ENCODE assay signal across 2 cellular contexts in the genomic region with DNA sequence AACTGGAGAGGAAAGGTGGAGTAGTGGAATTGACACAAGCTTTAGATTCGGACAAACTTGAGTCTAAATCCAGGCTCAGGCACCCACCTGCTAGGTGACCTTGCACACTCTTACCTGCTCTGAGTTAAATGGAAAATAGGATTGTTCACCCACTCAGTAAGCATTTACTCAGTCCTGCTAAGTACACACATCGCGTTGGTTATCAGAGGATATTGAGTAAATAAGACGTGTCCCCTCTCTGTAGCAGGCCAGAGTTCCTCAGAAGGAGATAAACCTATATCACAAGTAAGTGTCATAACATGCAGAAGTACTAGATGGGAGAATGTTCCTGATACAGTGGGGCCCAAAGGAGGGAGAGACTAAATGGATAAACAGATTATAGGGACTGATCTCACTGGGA.
TF ChIP-seq lines count a peak whose summit lies in the region.

No MANE protein-coding gene starts in this region.

TF ChIP-seq in SK-N-SH, 30 proteins besides CTCF, POLR2A, EP300 and RAD21 (continued from another document):
- TF ChIP-seq, protein P1, sequence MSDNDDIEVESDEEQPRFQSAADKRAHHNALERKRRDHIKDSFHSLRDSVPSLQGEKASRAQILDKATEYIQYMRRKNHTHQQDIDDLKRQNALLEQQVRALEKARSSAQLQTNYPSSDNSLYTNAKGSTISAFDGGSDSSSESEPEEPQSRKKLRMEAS (IDR thresholded peaks at IDR 0.05; ENCODE audit: low read depth) = no peak
- TF ChIP-seq CHD2 (IDR thresholded peaks at IDR 0.05; ENCODE audit: low read length, partially characterized antibody) (no peak), SIN3A (IDR thresholded peaks at IDR 0.05; ENCODE audit: borderline replicate concordance, low read depth, low read length) (no peak), RXRA (IDR thresholded peaks at IDR 0.05; ENCODE audit: borderline replicate concordance, low read depth) (no peak)
- TF ChIP-seq, protein P2, sequence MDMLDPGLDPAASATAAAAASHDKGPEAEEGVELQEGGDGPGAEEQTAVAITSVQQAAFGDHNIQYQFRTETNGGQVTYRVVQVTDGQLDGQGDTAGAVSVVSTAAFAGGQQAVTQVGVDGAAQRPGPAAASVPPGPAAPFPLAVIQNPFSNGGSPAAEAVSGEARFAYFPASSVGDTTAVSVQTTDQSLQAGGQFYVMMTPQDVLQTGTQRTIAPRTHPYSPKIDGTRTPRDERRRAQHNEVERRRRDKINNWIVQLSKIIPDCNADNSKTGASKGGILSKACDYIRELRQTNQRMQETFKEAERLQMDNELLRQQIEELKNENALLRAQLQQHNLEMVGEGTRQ (IDR thresholded peaks at IDR 0.05; ENCODE audit: borderline replicate concordance, low read depth, low read length) = no peak

TF ChIP-seq in SK-N-SH treated with all-trans-retinoic acid at 6 μM for 48 hours, 23 proteins besides CTCF, POLR2A, EP300 and RAD21 (continued from another document):
- TF ChIP-seq BACH2 (CRISPR knock-in tag; IDR thresholded peaks at IDR 0.05; ENCODE audit: borderline replicate concordance) = no peak
- no peak for TF ChIP-seq CSDC2 (CRISPR knock-in tag; IDR thresholded peaks at IDR 0.05)
- TF ChIP-seq ZNF8 (CRISPR knock-in tag; IDR thresholded peaks at IDR 0.05) = no peak
- TF ChIP-seq SNAI2 (CRISPR knock-in tag; IDR thresholded peaks at IDR 0.05) = no peak
- no peak for TF ChIP-seq TCF4 (CRISPR knock-in tag; IDR thresholded peaks at IDR 0.05; ENCODE audit: borderline replicate concordance)
- TF ChIP-seq ARNTL (CRISPR knock-in tag; IDR thresholded peaks at IDR 0.05; ENCODE audit: borderline replicate concordance, low read depth) = no peak
- TF ChIP-seq ZFP3 (CRISPR knock-in tag; IDR thresholded peaks at IDR 0.05) = no peak
- no peak for TF ChIP-seq ZC3H10 (CRISPR knock-in tag; IDR thresholded peaks at IDR 0.05)
- no peak for TF ChIP-seq GLIS3 (CRISPR knock-in tag; IDR thresholded peaks at IDR 0.05)
- TF ChIP-seq ZNF565 (CRISPR knock-in tag; conservative IDR thresholded peaks at IDR 0.05; ENCODE audit: low read depth) = no peak
- TF ChIP-seq TSHZ2 (CRISPR knock-in tag; IDR thresholded peaks at IDR 0.05) = no peak
- TF ChIP-seq OSR1 (CRISPR knock-in tag; IDR thresholded peaks at IDR 0.05) = no peak
